ENCODE assay signal across 9 cellular contexts in the genomic region with DNA sequence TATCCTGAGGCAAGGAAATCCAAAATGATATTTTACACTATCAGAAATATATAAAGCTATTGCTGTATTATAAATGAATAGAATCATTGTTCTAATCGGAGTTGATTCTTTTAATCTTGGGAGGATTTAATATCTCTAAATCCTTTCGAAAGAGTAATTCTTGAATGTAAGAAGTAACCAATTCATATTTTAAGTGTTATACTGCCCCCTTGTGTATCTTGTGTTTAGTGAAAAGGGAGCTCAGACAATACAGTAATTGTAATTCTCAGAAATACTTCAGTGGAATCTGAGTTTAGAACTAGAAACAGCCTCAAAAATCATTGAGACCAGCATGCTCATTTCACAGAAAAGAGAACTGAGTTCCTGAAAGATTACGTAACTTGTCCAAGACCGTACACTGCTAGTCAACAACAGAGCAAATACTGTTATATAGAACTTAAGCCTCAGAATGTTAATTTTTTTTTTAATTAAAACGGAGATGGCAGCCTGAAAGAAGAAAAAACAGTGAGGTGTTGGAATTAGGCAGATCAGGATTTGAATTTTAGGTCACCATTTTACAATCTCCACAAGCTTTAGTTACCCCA. TPM values are rescaled to one million over a fixed set of nuclear protein-coding genes. Genes with fewer than 3 reads are reported as not detected.
DNase-seq lines count a peak whose midpoint lies in the region; ATAC-seq, FAIRE-seq and TF ChIP-seq lines count a peak whose summit lies in the region.
"Had no signal": no experiment of that assay in that cellular context is flagged by ENCODE, and none has a peak within 500 bp of the region (broad histone marks: within the 10 kb centered on the region; RNA-seq: fewer than 3 reads in every experiment).

No MANE protein-coding gene starts in this region.

- DNase-seq in NCI-H526 treated with DMSO at 0.1 percent for 48 hours (lab: John Stamatoyannopoulos, UW) (peak; percentile 61), brain microvascular endothelial cell (peak; percentile 6), type B pancreatic cell (ENCODE audit: extremely low spot score, unreplicated experiment) (no peak)
- no peak for DNase-seq in activated effector memory CD4-positive, alpha-beta T cell treated with anti-CD3 and anti-CD28 coated beads, Interleukin-2, amount 50 U/mL, for 16 hours

- no peak overlapping the region for H3K4me3 Mint-ChIP-seq in type B pancreatic cell
- H3K4me3 Mint-ChIP-seq: dendritic cell treated with granulocyte-macrophage colony-stimulating factor and Interleukin-4, amounts not matched to agents 40 ng/mL and 50 ng/mL, for 4 days had no signal

- H3K27me3 ChIP-seq in brain microvascular endothelial cell (replicated peaks), result no peaks in the 10 kb centered on the region

- TF ChIP-seq CTCF in brain microvascular endothelial cell (IDR thresholded peaks at IDR 0.05; ENCODE audit: low read depth, low read length, missing control alignments) (peak; percentile 23), type B pancreatic cell (conservative IDR thresholded peaks at IDR 0.05) (peak; percentile 91)

- no peaks in the 10 kb centered on the region for H3K36me3 Mint-ChIP-seq in type B pancreatic cell

- H3K9me3 Mint-ChIP-seq in type B pancreatic cell, result no peaks in the 10 kb centered on the region
- H3K9me3 Mint-ChIP-seq: dendritic cell treated with granulocyte-macrophage colony-stimulating factor and Interleukin-4, amounts not matched to agents 40 ng/mL and 50 ng/mL, for 4 days had no signal

- peak; percentile 60 for ATAC-seq in GM18498 (IDR thresholded peaks at IDR 0.05; ENCODE audit: unreplicated experiment)
- peak; percentile 73 for ATAC-seq in HG03520 (IDR thresholded peaks at IDR 0.05; ENCODE audit: unreplicated experiment)

- in situ Hi-C loops in brain microvascular endothelial cell (cut with HindIII; ENCODE audit: low pct_ligation_motif_present, low sequenced_read_pairs), result loop anchor here (25.0 kb wide), 1 partner anchor 315 kb away; no protein-coding TSS in a partner anchor

- no peak overlapping the region for H3K4me3 ChIP-seq in brain microvascular endothelial cell (ENCODE audit: low read depth, low read length)

- H3K27ac Mint-ChIP-seq in type B pancreatic cell, result no peak overlapping the region
- H3K27ac Mint-ChIP-seq: dendritic cell treated with granulocyte-macrophage colony-stimulating factor and Interleukin-4, amounts not matched to agents 40 ng/mL and 50 ng/mL, for 4 days had no signal

- no peaks in the 10 kb centered on the region for H3K36me3 ChIP-seq in brain microvascular endothelial cell (replicated peaks)

- H3K4me1 Mint-ChIP-seq in type B pancreatic cell (ENCODE audit: unreplicated experiment), result peaks cover 17% of the 10 kb centered on the region

- FAIRE-seq in A204.1 (lab: Jason Lieb, UNC) (peak; percentile 98), islet of Langerhans (lab: Jason Lieb, UNC) (peak; percentile 100)

- no peak overlapping the region for H3K27ac ChIP-seq in brain microvascular endothelial cell

- H3K27me3 Mint-ChIP-seq in type B pancreatic cell, result peaks cover 2% of the 10 kb centered on the region
- H3K27me3 Mint-ChIP-seq: dendritic cell treated with granulocyte-macrophage colony-stimulating factor and Interleukin-4, amounts not matched to agents 40 ng/mL and 50 ng/mL, for 4 days had no signal

RNA-seq across cellular contexts. Expression of a gene that starts 42.9 kb away (rescaled TPM):
- 2.0 and 7.6 TPM in 2 replicates for total RNA-seq in type B pancreatic cell (ENCODE audit: low replicate concordance)

Comparison
In these comparisons a context has a peak if more than half of its experiments do, and no peak if none do; other contexts are left out.
1. DNase-seq: peak in NCI-H526 treated with DMSO at 0.1 percent for 48 hours (single experiment) and brain microvascular endothelial cell (single experiment); none in type B pancreatic cell (single experiment) and activated effector memory CD4-positive, alpha-beta T cell treated with anti-CD3 and anti-CD28 coated beads, Interleukin-2, amount 50 U/mL, for 16 hours (single experiment).